Comparison of ENCODE assay signal across 20 cellular contexts in genomic region chr3:193981534-193981933, GRCh38.
DNase-seq lines count a peak whose midpoint lies in the region; ATAC-seq and TF ChIP-seq lines count a peak whose summit lies in the region.
"Had no signal": no experiment of that assay in that cellular context is flagged by ENCODE, and none has a peak within 500 bp of the region (broad histone marks: within the 10 kb centered on the region; RNA-seq: fewer than 3 reads in every experiment).

No MANE protein-coding gene starts in this region.

- no peak overlapping the region for H3K18ac ChIP-seq in neuronal stem cell (ENCODE audit: low read length)

- no peak overlapping the region for H4K91ac ChIP-seq in neuronal stem cell (ENCODE audit: low read depth, low read length, poor library complexity)

- H3K79me2 ChIP-seq in GM23248 (ENCODE audit: insufficient read depth) = no peaks in the 10 kb centered on the region
- no peaks in the 10 kb centered on the region for H3K79me2 ChIP-seq in SK-N-SH (ENCODE audit: insufficient read depth)

- no peak overlapping the region for H2BK5ac ChIP-seq in neuronal stem cell (ENCODE audit: low read length)

- H2BK12ac ChIP-seq in neuronal stem cell (ENCODE audit: low read length) = no peak overlapping the region

- H3K9me3 Mint-ChIP-seq in MCF 10A (ENCODE audit: unreplicated experiment) = no peaks in the 10 kb centered on the region

- H3K14ac ChIP-seq in neuronal stem cell (ENCODE audit: low read length) = no peak overlapping the region

- H3K9ac ChIP-seq in GM23248 = peak overlapping the region; percentile 46
- H3K9ac ChIP-seq in neuronal stem cell (ENCODE audit: low read depth, low read length, poor library complexity) = no peak overlapping the region
- no peak overlapping the region for H3K9ac ChIP-seq in SK-N-SH

- H3K27me3 Mint-ChIP-seq in MCF 10A (ENCODE audit: insufficient read depth, unreplicated experiment) = peaks cover 7% of the 10 kb centered on the region

- no peak for TF ChIP-seq CTCF in MCF 10A (IDR thresholded peaks at IDR 0.05; ENCODE audit: unreplicated experiment)
- no peak for TF ChIP-seq CTCF in breast epithelium (IDR thresholded peaks at IDR 0.05)
- no peak for TF ChIP-seq CTCF in esophagus squamous epithelium (IDR thresholded peaks at IDR 0.05)
- TF ChIP-seq CTCF in SK-N-SH (IDR thresholded peaks at IDR 0.05) = no peak

- DNase-seq in MCF 10A (ENCODE audit: unreplicated experiment) = no peak
- DNase-seq in breast epithelium (ENCODE audit: low spot score in 2 of 2) = no peak
- DNase-seq in GM23248 = no peak
- no peak for DNase-seq in esophagus squamous epithelium (lab: John Stamatoyannopoulos, UW)
- DNase-seq in neuronal stem cell (ENCODE audit: low spot score) = no peak
- DNase-seq in SK-N-SH = no peak
- DNase-seq in DMS 273 (lab: John Stamatoyannopoulos, UW; ENCODE audit: unreplicated experiment) = no peak
- DNase-seq: ACHN, EL, KG1, NCI-H1105, NCI-H146, NCI-H2227 treated with DMSO at 0.1 percent for 48 hours, NCI-H510A, NCI-H748 treated with DMSO at 0.1 percent for 48 hours, RPMI8226 had no signal

- H3K23ac ChIP-seq in neuronal stem cell (ENCODE audit: low read depth, low read length, poor library complexity) = no peak overlapping the region

- H3K9me2 ChIP-seq in GM23248 (ENCODE audit: insufficient read depth) (no peaks in the 10 kb centered on the region), SK-N-SH (no peaks in the 10 kb centered on the region)

- H3K27ac Mint-ChIP-seq in MCF 10A (ENCODE audit: low read depth, unreplicated experiment) = peak overlapping the region; percentile 63

- H2AFZ ChIP-seq in GM23248 = no peak overlapping the region
- H2AFZ ChIP-seq in neuronal stem cell (ENCODE audit: low read length) = peak overlapping the region; percentile 33
- no peak overlapping the region for H2AFZ ChIP-seq in SK-N-SH (ENCODE audit: low read depth)
- H2AFZ ChIP-seq: PC-9 had no signal

- CTCF ChIA-PET in MCF 10A (lab: Yijun Ruan, JAX) = interaction anchor here (1.3 kb wide), 2 partner anchors 49 to 363 kb away, joined by 4 to 7 read pairs; no protein-coding TSS in a partner anchor
- CTCF ChIA-PET in SK-N-SH (lab: Yijun Ruan, JAX) = no interaction called here

- H2AK5ac ChIP-seq in neuronal stem cell (ENCODE audit: low read depth, low read length) = no peak overlapping the region

- no peak for TF ChIP-seq POLR2A in breast epithelium (IDR thresholded peaks at IDR 0.05)
- TF ChIP-seq POLR2A in esophagus squamous epithelium (IDR thresholded peaks at IDR 0.05) = no peak

- H4K8ac ChIP-seq in neuronal stem cell (ENCODE audit: low read depth, low read length) = no peak overlapping the region

- in situ Hi-C loops in GM23248 (cut with MboI) = no loop called here

- no TSS peak for BruUV-seq in MCF 10A (replicated peaks; lab: Mats Ljungman, UMichigan)

- H3K4me1 Mint-ChIP-seq in MCF 10A (ENCODE audit: insufficient read depth, unreplicated experiment) = peaks cover 38% of the 10 kb centered on the region

- H3K27me3 ChIP-seq in breast epithelium (no peaks in the 10 kb centered on the region), GM23248 (replicated peaks; ENCODE audit: insufficient read depth) (peaks cover 66% of the 10 kb centered on the region), esophagus squamous epithelium (no peaks in the 10 kb centered on the region), neuronal stem cell (ENCODE audit: control insufficient read depth in 3 of 3, insufficient read depth in 3 of 3, low read depth in 1 of 3, low read length in 3 of 3) (no peaks in the 10 kb centered on the region), SK-N-SH (ENCODE audit: insufficient read depth) (no peaks in the 10 kb centered on the region; the same call in 1 of the 2 replicates)

- H3K36me3 Mint-ChIP-seq in MCF 10A (ENCODE audit: insufficient read depth, unreplicated experiment) = no peaks in the 10 kb centered on the region

- intact Hi-C loops in MCF 10A (cut with micrococcal nuclease) = loop anchor here (5.0 kb wide), 1 partner anchor 144 kb away; no protein-coding TSS in a partner anchor
- intact Hi-C loops in breast epithelium (cut with DNase I; ENCODE audit: low total_unique reads) = no loop called here
- intact Hi-C loops in esophagus squamous epithelium (cut with DNase I) = no loop called here

- no peak for ATAC-seq in GM18861 (IDR thresholded peaks at IDR 0.05; ENCODE audit: unreplicated experiment)

- 85 to 94% methylated on average over 3 of the region's 3 CpGs for WGBS in GM23248 (ENCODE audit: low coverage in 1 of 2, low lambda C conversion rate in 2 of 2, missing lambda C conversion rate in 2 of 2), 2 experiments
- 83 to 100% methylated on average over 2 to 3 of the region's 3 CpGs for WGBS in esophagus squamous epithelium, 2 donors
- no CpG with 5 or more reads among the region's 3 CpGs for WGBS in neuronal stem cell (ENCODE audit: extremely low coverage in 2 of 2, insufficient read length in 2 of 2, insufficient replicate concordance in 1 of 2), 2 donors
- WGBS in SK-N-SH (ENCODE audit: low lambda C conversion rate) = 53% methylated on average over 3 of the region's 3 CpGs

- no peak overlapping the region for H2BK15ac ChIP-seq in neuronal stem cell (ENCODE audit: low read length)

- no peak overlapping the region for H3K4me3 Mint-ChIP-seq in MCF 10A (ENCODE audit: unreplicated experiment)

- POLR2A ChIA-PET in MCF 10A (lab: Yijun Ruan, JAX) = interaction anchor here (2.0 to 2.5 kb wide), 2 partner anchors 11 to 22 kb away, joined by 11 to 15 read pairs; no protein-coding TSS in a partner anchor
- POLR2A ChIA-PET in SK-N-SH (lab: Yijun Ruan, JAX) = no interaction called here

- no peak overlapping the region for H3K4me2 ChIP-seq in GM23248 (ENCODE audit: unreplicated experiment)
- H3K4me2 ChIP-seq in neuronal stem cell (ENCODE audit: insufficient read depth, low read length, poor library complexity, severe bottlenecking) = no peak overlapping the region
- H3K4me2 ChIP-seq in SK-N-SH = no peak overlapping the region
- H3K4me2 ChIP-seq: PC-9 had no signal

- H3K36me3 ChIP-seq in breast epithelium (no peaks in the 10 kb centered on the region), GM23248 (ENCODE audit: low read depth) (no peaks in the 10 kb centered on the region), esophagus squamous epithelium (no peaks in the 10 kb centered on the region), neuronal stem cell (replicated peaks in 1 of 2; ENCODE audit: control insufficient read depth in 2 of 2, insufficient read depth in 2 of 2, low read length in 2 of 2) (no peaks in the 10 kb centered on the region), SK-N-SH (replicated peaks in 1 of 2; ENCODE audit: control insufficient read depth in 1 of 2, insufficient read depth in 2 of 2, low read length in 1 of 2) (no peaks in the 10 kb centered on the region)
- H3K36me3 ChIP-seq: HAP-1 had no signal

- TF ChIP-seq RAD21 in SK-N-SH (IDR thresholded peaks at IDR 0.05; ENCODE audit: low read length) = no peak

- H2BK120ac ChIP-seq in neuronal stem cell (ENCODE audit: low read depth, low read length) = no peak overlapping the region

- H3K27ac ChIP-seq in breast epithelium (no peak overlapping the region), GM23248 (peak overlapping the region; percentile 28; the same call in 1 of the 2 replicates), esophagus squamous epithelium (peak overlapping the region in 3 of 4 donors; percentile 27 to 72 (median 28)), neuronal stem cell (replicated peaks; ENCODE audit: low read length) (no peak overlapping the region), SK-N-SH (ENCODE audit: low read depth in 2 of 2, low read length in 1 of 2) (no peak overlapping the region)
- H3K27ac ChIP-seq: 22Rv1, PC-9 had no signal

- H3K4me3 ChIP-seq in breast epithelium (no peak overlapping the region), GM23248 (no peak overlapping the region), esophagus squamous epithelium (no peak overlapping the region), neuronal stem cell (ENCODE audit: low read length in 2 of 2) (no peak overlapping the region), SK-N-SH (ENCODE audit: low read depth in 2 of 2, low read length in 1 of 2) (no peak overlapping the region)
- H3K4me3 ChIP-seq: HAP-1, PC-9 had no signal

- no peaks in the 10 kb centered on the region for H3K79me1 ChIP-seq in neuronal stem cell (ENCODE audit: low read depth, low read length)

- H3F3A ChIP-seq in GM23248 (ENCODE audit: insufficient read depth) = peaks cover 5% of the 10 kb centered on the region; the same call in 1 of the 2 replicates
- no peaks in the 10 kb centered on the region for H3F3A ChIP-seq in SK-N-SH (replicated peaks; ENCODE audit: insufficient read depth)

- H3K4me1 ChIP-seq in breast epithelium = peaks cover 6 to 13% of the 10 kb centered on the region in 2 donors
- peaks cover 12% of the 10 kb centered on the region for H3K4me1 ChIP-seq in GM23248 (ENCODE audit: insufficient read depth)
- H3K4me1 ChIP-seq in esophagus squamous epithelium = peaks cover 21 to 80% (median 40%) of the 10 kb centered on the region in 3 donors
- peaks cover 3 to 4% of the 10 kb centered on the region in 2 donors for H3K4me1 ChIP-seq in neuronal stem cell (ENCODE audit: control insufficient read depth in 2 of 2, insufficient read depth in 1 of 2, low read depth in 1 of 2, low read length in 2 of 2)
- no peaks in the 10 kb centered on the region for H3K4me1 ChIP-seq in SK-N-SH (ENCODE audit: control insufficient read depth in 1 of 2, insufficient read depth in 2 of 2, low read depth in 1 of 2, low read length in 1 of 2)
- H3K4me1 ChIP-seq: HAP-1 had no signal

- no peak overlapping the region for H3K4ac ChIP-seq in neuronal stem cell (ENCODE audit: low read length)

- no peaks in the 10 kb centered on the region for H3K9me3 ChIP-seq in breast epithelium
- no peaks in the 10 kb centered on the region for H3K9me3 ChIP-seq in GM23248 (ENCODE audit: low read depth)
- H3K9me3 ChIP-seq in esophagus squamous epithelium = no peaks in the 10 kb centered on the region
- H3K9me3 ChIP-seq in neuronal stem cell (replicated peaks in 1 of 2; ENCODE audit: control insufficient read depth in 2 of 2, insufficient read depth in 1 of 2, low read depth in 1 of 2, low read length in 2 of 2) = no peaks in the 10 kb centered on the region
- no peaks in the 10 kb centered on the region for H3K9me3 ChIP-seq in SK-N-SH
- H3K9me3 ChIP-seq: HAP-1 had no signal

- no peaks in the 10 kb centered on the region for H4K20me1 ChIP-seq in GM23248 (ENCODE audit: insufficient read depth)
- no peaks in the 10 kb centered on the region for H4K20me1 ChIP-seq in SK-N-SH (ENCODE audit: insufficient read depth)

- no peak for TF ChIP-seq EP300 in SK-N-SH (IDR thresholded peaks at IDR 0.05; ENCODE audit: borderline replicate concordance in 1 of 2, low read depth in 1 of 2, low read length in 1 of 2)

TF ChIP-seq in SK-N-SH, 30 proteins besides CTCF, POLR2A, EP300 and RAD21 (continues in another document):
- no peak for TF ChIP-seq RCOR1 (IDR thresholded peaks at IDR 0.05; ENCODE audit: low read length)

Comparison
In these comparisons a context has a peak if more than half of its experiments do, and no peak if none do; other contexts are left out.
1. H3K27ac ChIP-seq: peak in GM23248 (single experiment) and esophagus squamous epithelium (3 of 4); none in breast epithelium (0 of 2), neuronal stem cell (single experiment) and SK-N-SH (0 of 2).